17 cellular contexts compared by ENCODE assay signal in the genomic region with DNA sequence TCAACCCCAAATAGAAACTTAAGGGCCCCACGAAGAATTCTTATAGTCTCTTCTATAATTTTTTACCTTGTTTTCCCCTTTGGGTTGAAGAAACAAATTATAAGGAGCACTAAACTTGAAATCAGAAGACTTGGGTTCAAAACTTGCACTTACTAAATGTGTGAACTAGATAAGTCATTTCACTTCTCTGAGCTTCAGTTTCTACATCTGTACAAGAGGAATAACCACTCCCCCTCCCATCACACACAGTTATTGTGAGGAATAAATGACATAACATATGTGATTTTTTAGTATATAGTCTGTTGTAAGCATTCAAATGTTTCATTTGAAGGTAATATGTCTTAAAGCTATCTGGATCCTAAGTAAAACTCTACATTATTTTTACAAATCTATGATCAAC.
DNase-seq lines count a peak whose midpoint lies in the region; ATAC-seq and TF ChIP-seq lines count a peak whose summit lies in the region.
"Had no signal": no experiment of that assay in that cellular context is flagged by ENCODE, and none has a peak within 500 bp of the region (broad histone marks: within the 10 kb centered on the region; RNA-seq: fewer than 3 reads in every experiment).

No MANE protein-coding gene starts in this region.

- intact Hi-C loops in activated CD4-positive, alpha-beta T cell treated with anti-CD3 and anti-CD28 coated beads for 36 hours (cut with DNase I, micrococcal nuclease) = loop anchor here (1.0 to 5.0 kb wide), 8 partner anchors 8 to 255 kb away; partner anchors contain the start of gene LIF (in 1 of the 2)

- peak overlapping the region; percentile 85 for H3K27ac Mint-ChIP-seq in activated CD4-positive, alpha-beta T cell treated with anti-CD3 and anti-CD28 coated beads for 36 hours
- no peak overlapping the region for H3K27ac Mint-ChIP-seq in activated T-cell treated with anti-CD3 and anti-CD28 coated beads, Interleukin-2, amount 50 U/mL, for 72 hours
- H3K27ac Mint-ChIP-seq in activated T-helper 17 cell treated with anti-CD3 and anti-CD28 coated beads, Interleukin-2, amount 50 U/mL, for 72 hours = no peak overlapping the region
- no peak overlapping the region for H3K27ac Mint-ChIP-seq in stimulated activated effector memory CD8-positive, alpha-beta T cell treated with anti-CD3 and anti-CD28 coated beads, Interleukin-12 subunit alpha, Interleukin-12 subunit beta, amount 100 ng/mL, for 72 hours
- no peak overlapping the region for H3K27ac Mint-ChIP-seq in endodermal cell
- H3K27ac Mint-ChIP-seq: CD8-positive, alpha-beta memory T cell; GM23338 had no signal

- 71% methylated on average over 1 of the region's 1 CpG; no CpG with 5 or more reads in 1 of the 2 experiments for WGBS in endodermal cell (ENCODE audit: insufficient coverage in 1 of 2, insufficient read length in 1 of 2), 2 experiments

- H3K36me3 ChIP-seq in effector memory CD4-positive, alpha-beta T cell (ENCODE audit: control insufficient read depth, insufficient read depth, low read length) = no peaks in the 10 kb centered on the region
- H3K36me3 ChIP-seq in endodermal cell (ENCODE audit: control insufficient read depth, insufficient read depth, low read length) = no peaks in the 10 kb centered on the region
- H3K36me3 ChIP-seq: BLaER1 had no signal

- no peaks in the 10 kb centered on the region for H3K27me3 ChIP-seq in effector memory CD4-positive, alpha-beta T cell (replicated peaks; ENCODE audit: control insufficient read depth, insufficient read depth, low read length, poor library complexity, severe bottlenecking)
- H3K27me3 ChIP-seq in endodermal cell (ENCODE audit: control insufficient read depth, insufficient read depth, low read length, poor library complexity, severe bottlenecking) = peaks cover 17% of the 10 kb centered on the region
- H3K27me3 ChIP-seq: BLaER1 had no signal

- peaks cover 18% of the 10 kb centered on the region for H3K4me1 ChIP-seq in effector memory CD4-positive, alpha-beta T cell (ENCODE audit: control insufficient read depth, insufficient read depth, low read length, poor library complexity, severe bottlenecking)
- no peaks in the 10 kb centered on the region for H3K4me1 ChIP-seq in endodermal cell (ENCODE audit: control insufficient read depth, insufficient read depth, low read length)
- H3K4me1 ChIP-seq: BLaER1, Caco-2 had no signal

- peak overlapping the region; percentile 4 for H3K4me3 Mint-ChIP-seq in activated CD4-positive, alpha-beta T cell treated with anti-CD3 and anti-CD28 coated beads for 36 hours
- H3K4me3 Mint-ChIP-seq in activated T-cell treated with anti-CD3 and anti-CD28 coated beads, Interleukin-2, amount 50 U/mL, for 72 hours = peak overlapping the region in 1 of 2 donors; percentile 25
- no peak overlapping the region for H3K4me3 Mint-ChIP-seq in activated T-helper 17 cell treated with anti-CD3 and anti-CD28 coated beads, Interleukin-2, amount 50 U/mL, for 72 hours
- peak overlapping the region; percentile 2 for H3K4me3 Mint-ChIP-seq in stimulated activated effector memory CD8-positive, alpha-beta T cell treated with anti-CD3 and anti-CD28 coated beads, Interleukin-12 subunit alpha, Interleukin-12 subunit beta, amount 100 ng/mL, for 72 hours
- no peak overlapping the region for H3K4me3 Mint-ChIP-seq in endodermal cell
- H3K4me3 Mint-ChIP-seq: CD8-positive, alpha-beta memory T cell; GM23338 had no signal

- no peak overlapping the region for H3K4me3 ChIP-seq in effector memory CD4-positive, alpha-beta T cell (ENCODE audit: insufficient read depth, low read depth, low read length, poor library complexity, severe bottlenecking)
- H3K4me3 ChIP-seq in endodermal cell (ENCODE audit: low read length) = no peak overlapping the region
- H3K4me3 ChIP-seq: BLaER1, GM23338 had no signal

- CTCF ChIA-PET in activated CD4-positive, alpha-beta T cell treated with anti-CD3 and anti-CD28 coated beads for 36 hours (lab: Charles Lee) = interaction anchor here (1.0 to 2.0 kb wide), 2 partner anchors 10 to 21 kb away, joined by 3 to 8 read pairs; no protein-coding TSS in a partner anchor

- H3K27me3 Mint-ChIP-seq in activated CD4-positive, alpha-beta T cell treated with anti-CD3 and anti-CD28 coated beads for 36 hours = no peaks in the 10 kb centered on the region
- H3K27me3 Mint-ChIP-seq in activated T-cell treated with anti-CD3 and anti-CD28 coated beads, Interleukin-2, amount 50 U/mL, for 72 hours (ENCODE audit: low read depth) = no peaks in the 10 kb centered on the region
- H3K27me3 Mint-ChIP-seq in activated T-helper 17 cell treated with anti-CD3 and anti-CD28 coated beads, Interleukin-2, amount 50 U/mL, for 72 hours = no peaks in the 10 kb centered on the region
- peaks cover 4% of the 10 kb centered on the region for H3K27me3 Mint-ChIP-seq in endodermal cell (ENCODE audit: insufficient read depth)
- H3K27me3 Mint-ChIP-seq: CD8-positive, alpha-beta memory T cell had no signal

- no peak overlapping the region for H3K27ac ChIP-seq in effector memory CD4-positive, alpha-beta T cell (ENCODE audit: insufficient read depth, low read length, poor library complexity, severe bottlenecking)
- no peak overlapping the region for H3K27ac ChIP-seq in endodermal cell (ENCODE audit: low read depth, low read length)
- H3K27ac ChIP-seq: BLaER1 had no signal

- POLR2A ChIA-PET in activated CD4-positive, alpha-beta T cell treated with anti-CD3 and anti-CD28 coated beads for 36 hours (lab: Charles Lee) = interaction anchor here (0.5 to 2.2 kb wide), 4 partner anchors 8 to 562 kb away, joined by 3 to 6 read pairs (median 4); no protein-coding TSS in a partner anchor

- ATAC-seq in activated CD4-positive, alpha-beta T cell treated with anti-CD3 and anti-CD28 coated beads for 36 hours = peak; percentile 79
- peak; percentile 66 to 69 for ATAC-seq in activated T-cell treated with anti-CD3 and anti-CD28 coated beads, Interleukin-2, amount 50 U/mL, for 72 hours (replicated peaks in 1 of 2)
- ATAC-seq in activated T-helper 17 cell treated with anti-CD3 and anti-CD28 coated beads, Interleukin-2, amount 50 U/mL, for 72 hours (replicated peaks) = peak; percentile 77
- peak; percentile 73 for ATAC-seq in stimulated activated effector memory CD8-positive, alpha-beta T cell treated with anti-CD3 and anti-CD28 coated beads, Interleukin-12 subunit alpha, Interleukin-12 subunit beta, amount 100 ng/mL, for 72 hours
- ATAC-seq: GM23338 had no signal

- no peak for DNase-seq in activated CD4-positive, alpha-beta T cell treated with anti-CD3 and anti-CD28 coated beads for 36 hours
- DNase-seq in activated CD4-positive, alpha-beta T cell treated with anti-CD3 and anti-CD28 coated beads for 1 hour = no peak
- DNase-seq in activated T-cell treated with anti-CD3 and anti-CD28 coated beads, Interleukin-2, amount 50 U/mL, for 72 hours = no peak
- DNase-seq in activated T-cell treated with anti-CD3 and anti-CD28 coated beads, Interleukin-2, amount 50 U/mL, for 48 hours = no peak
- no peak for DNase-seq in stimulated activated effector memory CD8-positive, alpha-beta T cell treated with anti-CD3 and anti-CD28 coated beads, Interleukin-12 subunit alpha, Interleukin-12 subunit beta, amount 100 ng/mL, for 72 hours (ENCODE audit: low spot score in 2 of 2)
- no peak for DNase-seq in effector memory CD4-positive, alpha-beta T cell
- DNase-seq in endodermal cell = no peak
- DNase-seq: 8988T; AML-193; Caco-2; CD8-positive, alpha-beta memory T cell; DND-41; GDM1; H7 had no signal

- no peak for TF ChIP-seq CTCF in endodermal cell (conservative IDR thresholded peaks at IDR 0.05)

- H3K9me3 ChIP-seq in effector memory CD4-positive, alpha-beta T cell (ENCODE audit: control insufficient read depth, low read length) = no peaks in the 10 kb centered on the region
- no peaks in the 10 kb centered on the region for H3K9me3 ChIP-seq in endodermal cell (ENCODE audit: control insufficient read depth, low read length)
- H3K9me3 ChIP-seq: BLaER1, Caco-2 had no signal

- no peaks in the 10 kb centered on the region for H3K36me3 Mint-ChIP-seq in activated CD4-positive, alpha-beta T cell treated with anti-CD3 and anti-CD28 coated beads for 36 hours (ENCODE audit: low read depth)
- H3K36me3 Mint-ChIP-seq in activated T-cell treated with anti-CD3 and anti-CD28 coated beads, Interleukin-2, amount 50 U/mL, for 72 hours (ENCODE audit: insufficient read depth in 2 of 2) = no peaks in the 10 kb centered on the region
- H3K36me3 Mint-ChIP-seq in activated T-helper 17 cell treated with anti-CD3 and anti-CD28 coated beads, Interleukin-2, amount 50 U/mL, for 72 hours (ENCODE audit: low read depth) = no peaks in the 10 kb centered on the region
- no peaks in the 10 kb centered on the region for H3K36me3 Mint-ChIP-seq in stimulated activated effector memory CD8-positive, alpha-beta T cell treated with anti-CD3 and anti-CD28 coated beads, Interleukin-12 subunit alpha, Interleukin-12 subunit beta, amount 100 ng/mL, for 72 hours
- no peaks in the 10 kb centered on the region for H3K36me3 Mint-ChIP-seq in endodermal cell (ENCODE audit: low read depth)
- H3K36me3 Mint-ChIP-seq: CD8-positive, alpha-beta memory T cell had no signal

- no peak overlapping the region for H3K9ac ChIP-seq in endodermal cell (ENCODE audit: extremely low read depth, low read length, poor library complexity, severe bottlenecking)
- H3K9ac ChIP-seq: BLaER1 had no signal

- no peaks in the 10 kb centered on the region for H3K9me3 Mint-ChIP-seq in activated CD4-positive, alpha-beta T cell treated with anti-CD3 and anti-CD28 coated beads for 36 hours (ENCODE audit: low read depth)
- H3K9me3 Mint-ChIP-seq in activated T-cell treated with anti-CD3 and anti-CD28 coated beads, Interleukin-2, amount 50 U/mL, for 72 hours = peaks cover 0 to under 1% of the 10 kb centered on the region in 2 donors
- H3K9me3 Mint-ChIP-seq in activated T-helper 17 cell treated with anti-CD3 and anti-CD28 coated beads, Interleukin-2, amount 50 U/mL, for 72 hours = no peaks in the 10 kb centered on the region
- H3K9me3 Mint-ChIP-seq in stimulated activated effector memory CD8-positive, alpha-beta T cell treated with anti-CD3 and anti-CD28 coated beads, Interleukin-12 subunit alpha, Interleukin-12 subunit beta, amount 100 ng/mL, for 72 hours = no peaks in the 10 kb centered on the region
- no peaks in the 10 kb centered on the region for H3K9me3 Mint-ChIP-seq in endodermal cell
- H3K9me3 Mint-ChIP-seq: CD8-positive, alpha-beta memory T cell; GM23338 had no signal

- H3K4me1 Mint-ChIP-seq in activated CD4-positive, alpha-beta T cell treated with anti-CD3 and anti-CD28 coated beads for 36 hours = peaks cover 2% of the 10 kb centered on the region
- H3K4me1 Mint-ChIP-seq in activated T-cell treated with anti-CD3 and anti-CD28 coated beads, Interleukin-2, amount 50 U/mL, for 72 hours (ENCODE audit: low read depth) = peaks cover 5% of the 10 kb centered on the region
- H3K4me1 Mint-ChIP-seq in activated T-helper 17 cell treated with anti-CD3 and anti-CD28 coated beads, Interleukin-2, amount 50 U/mL, for 72 hours = peaks cover 4% of the 10 kb centered on the region
- H3K4me1 Mint-ChIP-seq in stimulated activated effector memory CD8-positive, alpha-beta T cell treated with anti-CD3 and anti-CD28 coated beads, Interleukin-12 subunit alpha, Interleukin-12 subunit beta, amount 100 ng/mL, for 72 hours = peaks cover 7% of the 10 kb centered on the region
- no peaks in the 10 kb centered on the region for H3K4me1 Mint-ChIP-seq in endodermal cell
- H3K4me1 Mint-ChIP-seq: CD8-positive, alpha-beta memory T cell; GM23338 had no signal

Comparison
In these comparisons a context has a peak if more than half of its experiments do, and no peak if none do; other contexts are left out.
1. H3K4me3 Mint-ChIP-seq: peak in activated CD4-positive, alpha-beta T cell treated with anti-CD3 and anti-CD28 coated beads for 36 hours (single experiment) and stimulated activated effector memory CD8-positive, alpha-beta T cell treated with anti-CD3 and anti-CD28 coated beads, Interleukin-12 subunit alpha, Interleukin-12 subunit beta, amount 100 ng/mL, for 72 hours (single experiment); none in activated T-helper 17 cell treated with anti-CD3 and anti-CD28 coated beads, Interleukin-2, amount 50 U/mL, for 72 hours (single experiment) and endodermal cell (single experiment).
2. Peak in every context shown above with its lines, with median percentiles within 50 percentile points of each other: ATAC-seq.